24 cellular contexts compared by ENCODE assay signal in the genomic region with DNA sequence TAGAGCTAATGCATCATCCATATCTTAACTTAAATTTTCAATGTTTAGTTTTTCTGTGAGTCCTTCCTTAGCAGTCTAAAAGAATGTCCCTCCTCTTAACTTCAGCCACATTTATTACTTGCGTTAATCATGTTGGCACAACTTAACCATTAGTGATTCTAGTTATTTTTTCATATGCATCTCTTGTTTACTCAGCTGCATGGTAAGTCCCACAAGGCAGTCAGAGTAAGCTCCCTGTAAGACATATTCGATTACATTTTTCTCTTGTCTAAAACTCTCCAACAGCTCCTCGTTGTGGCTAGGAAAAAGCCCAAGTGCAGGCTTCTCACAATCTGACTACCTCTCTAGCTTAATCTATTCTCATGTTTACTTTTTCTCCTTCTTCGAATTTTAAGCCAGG.
DNase-seq lines count a peak whose midpoint lies in the region; TF ChIP-seq lines count a peak whose summit lies in the region.
"Had no signal": no experiment of that assay in that cellular context is flagged by ENCODE, and none has a peak within 500 bp of the region (broad histone marks: within the 10 kb centered on the region; RNA-seq: fewer than 3 reads in every experiment).

No MANE protein-coding gene starts in this region.

- H3K9me3 ChIP-seq in prostate gland = no peaks in the 10 kb centered on the region
- peaks cover 0 to 2% of the 10 kb centered on the region in 2 donors for H3K9me3 ChIP-seq in transverse colon
- H3K9me3 ChIP-seq: vagina had no signal

- no peaks in the 10 kb centered on the region for H3K4me1 ChIP-seq in prostate gland (replicated peaks)
- no peaks in the 10 kb centered on the region for H3K4me1 ChIP-seq in transverse colon
- H3K4me1 ChIP-seq: BLaER1 treated with 17β-estradiol and CSF1 and Interleukin-3, amounts not matched to agents 10 nM and 100 nM; vagina had no signal

- in situ Hi-C loops in brain microvascular endothelial cell (cut with HindIII; ENCODE audit: low pct_ligation_motif_present, low sequenced_read_pairs) (no loop called here), transverse colon (cut with MboI; ENCODE audit: low pct_ligation_motif_present in 1 of 4, low pct_unique_long_range_greater_than_20kb in 1 of 4, low sequenced_read_pairs in 3 of 4) (no loop called here)

- intact Hi-C loops in prostate gland (cut with DNase I) = no loop called here
- intact Hi-C loops in transverse colon (cut with DNase I; ENCODE audit: low total_unique reads) = no loop called here

- DNase-seq in DMS79 (lab: John Stamatoyannopoulos, UW) = peak; percentile 46
- DNase-seq in NCI-H146 treated with DMSO at 0.1 percent for 48 hours (lab: John Stamatoyannopoulos, UW; ENCODE audit: unreplicated experiment) = peak; percentile 71
- DNase-seq in brain microvascular endothelial cell = peak; percentile 1
- peak; percentile 1 for DNase-seq in myocyte (ENCODE audit: low read depth)
- DNase-seq in NCI-H2029 (lab: John Stamatoyannopoulos, UW) = no peak
- no peak for DNase-seq in prostate gland (ENCODE audit: low spot score)
- DNase-seq in transverse colon = no peak
- DNase-seq in stimulated activated CD4-positive, alpha-beta T cell treated with anti-CD3 and anti-CD28 coated beads, Interleukin-15, amount 100 ng/mL, for 24 hours = no peak
- DNase-seq: activated CD4-positive, alpha-beta T cell treated with anti-CD3 and anti-CD28 coated beads for 1 hour; activated CD8-positive, alpha-beta T cell treated with anti-CD3 and anti-CD28 coated beads, Interleukin-2, amount 10 ng/mL, durations not matched to agents 7 days and 5 days; activated effector memory CD4-positive, alpha-beta T cell treated with anti-CD3 and anti-CD28 coated beads, Interleukin-2, amount 50 U/mL, for 16 hours; activated naive CD8-positive, alpha-beta T cell treated with anti-CD3 and anti-CD28 coated beads, Interleukin-2, amount 10 ng/mL, durations not matched to agents 7 days and 5 days; activated T-cell treated with anti-CD3 and anti-CD28 coated beads for 4 hours; effector CD4-positive, alpha-beta T cell; IMR-90; left colon; mesenchymal stem cell; NCI-H1694 treated with DMSO at 0.1 percent for 48 hours; NCI-H226; nucleus accumbens; small intestine; T-helper 17 cell had no signal

- TF ChIP-seq CTCF in brain microvascular endothelial cell (IDR thresholded peaks at IDR 0.05; ENCODE audit: low read depth, low read length, missing control alignments) (no peak), prostate gland (IDR thresholded peaks at IDR 0.05) (no peak), transverse colon (IDR thresholded peaks at IDR 0.05) (no peak)

- WGBS in prostate gland = 44% methylated on average over 4 of the region's 4 CpGs
- 49 to 55% methylated on average over 4 of the region's 4 CpGs for WGBS in transverse colon (ENCODE audit: low coverage in 1 of 2), 2 donors

- H3K4me3 ChIP-seq in brain microvascular endothelial cell (ENCODE audit: low read depth, low read length) (no peak overlapping the region), prostate gland (no peak overlapping the region), transverse colon (no peak overlapping the region)
- H3K4me3 ChIP-seq: BLaER1 treated with 17β-estradiol and CSF1 and Interleukin-3, amounts not matched to agents 10 nM and 100 nM; vagina had no signal

- H3K36me3 ChIP-seq in brain microvascular endothelial cell (replicated peaks) (no peaks in the 10 kb centered on the region), prostate gland (no peaks in the 10 kb centered on the region), transverse colon (no peaks in the 10 kb centered on the region)
- H3K36me3 ChIP-seq: BLaER1 treated with 17β-estradiol and CSF1 and Interleukin-3, amounts not matched to agents 10 nM and 100 nM; vagina had no signal

- no peak for TF ChIP-seq EP300 in transverse colon (IDR thresholded peaks at IDR 0.05; ENCODE audit: low read depth)

- H3K27ac ChIP-seq in brain microvascular endothelial cell (no peak overlapping the region), prostate gland (no peak overlapping the region), transverse colon (no peak overlapping the region)
- H3K27ac ChIP-seq: BLaER1 treated with 17β-estradiol and CSF1 and Interleukin-3, amounts not matched to agents 10 nM and 100 nM; vagina had no signal

- H3K27me3 ChIP-seq in brain microvascular endothelial cell (replicated peaks) = no peaks in the 10 kb centered on the region
- no peaks in the 10 kb centered on the region for H3K27me3 ChIP-seq in prostate gland (replicated peaks; ENCODE audit: insufficient read depth)
- H3K27me3 ChIP-seq in transverse colon = no peaks in the 10 kb centered on the region
- H3K27me3 ChIP-seq: BLaER1 treated with 17β-estradiol and CSF1 and Interleukin-3, amounts not matched to agents 10 nM and 100 nM; vagina had no signal

- TF ChIP-seq POLR2A in prostate gland (IDR thresholded peaks at IDR 0.05) = no peak
- no peak for TF ChIP-seq POLR2A in transverse colon (IDR thresholded peaks at IDR 0.05)

Comparison
In these comparisons a context has a peak if more than half of its experiments do, and no peak if none do; other contexts are left out.
1. DNase-seq: peak in DMS79 (single experiment), NCI-H146 treated with DMSO at 0.1 percent for 48 hours (single experiment), brain microvascular endothelial cell (single experiment) and myocyte (single experiment); none in NCI-H2029 (single experiment), prostate gland (single experiment), transverse colon (single experiment) and stimulated activated CD4-positive, alpha-beta T cell treated with anti-CD3 and anti-CD28 coated beads, Interleukin-15, amount 100 ng/mL, for 24 hours (single experiment).